In the genomic region with DNA sequence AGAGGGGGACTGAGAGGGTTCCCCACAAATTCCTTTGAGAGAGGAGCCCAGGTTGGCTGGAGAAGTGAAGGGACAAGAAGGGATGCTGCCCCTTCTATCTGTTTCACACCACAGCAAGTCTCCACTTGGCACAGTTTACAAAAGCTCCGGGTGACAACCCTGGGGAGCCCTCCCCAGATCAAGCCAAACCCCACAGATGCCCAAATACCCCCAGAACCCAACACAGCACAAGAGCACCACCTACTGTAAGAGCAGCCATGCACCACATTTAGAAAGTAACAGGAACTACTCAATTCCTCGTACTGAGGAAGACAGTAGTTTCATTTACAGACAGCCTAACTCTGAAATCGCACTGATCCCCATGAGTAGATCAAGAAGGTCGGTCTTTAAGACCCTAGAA, we compare ENCODE assay signal across 8 cellular contexts.
DNase-seq lines count a peak whose midpoint lies in the region; ATAC-seq and TF ChIP-seq lines count a peak whose summit lies in the region.

No MANE protein-coding gene starts in this region.

- H3K9me3 ChIP-seq in left lung (no peaks in the 10 kb centered on the region), gastroesophageal sphincter (no peaks in the 10 kb centered on the region)

- H3K4me3 Mint-ChIP-seq in type B pancreatic cell: no peak overlapping the region

- H3K4me1 Mint-ChIP-seq in type B pancreatic cell (ENCODE audit: unreplicated experiment): no peaks in the 10 kb centered on the region

- no peaks in the 10 kb centered on the region for H3K27me3 Mint-ChIP-seq in type B pancreatic cell

- H3K4me1 ChIP-seq in left lung (no peaks in the 10 kb centered on the region), gastroesophageal sphincter (no peaks in the 10 kb centered on the region)

- H3K36me3 ChIP-seq in left lung (peaks cover 0 to 12% of the 10 kb centered on the region in 2 donors), gastroesophageal sphincter (peaks cover 0 to 53% of the 10 kb centered on the region in 2 donors)

- H3K27me3 ChIP-seq in left lung: no peaks in the 10 kb centered on the region
- H3K27me3 ChIP-seq in gastroesophageal sphincter: no peaks in the 10 kb centered on the region

- H3K27ac ChIP-seq in left lung (no peak overlapping the region), gastroesophageal sphincter (no peak overlapping the region)

- 72 to 81% methylated on average over 3 to 4 of the region's 4 CpGs for WGBS in gastroesophageal sphincter (ENCODE audit: low coverage in 1 of 2), 2 donors

- peak; percentile 68 for ATAC-seq in left lung
- ATAC-seq in gastroesophageal sphincter: no peak
- no peak for ATAC-seq in HG02763 (IDR thresholded peaks at IDR 0.05; ENCODE audit: unreplicated experiment)

- H3K36me3 Mint-ChIP-seq in type B pancreatic cell: peaks cover 26% of the 10 kb centered on the region

- DNase-seq in KG1 (lab: John Stamatoyannopoulos, UW): peak; percentile 6
- DNase-seq in activated CD4-positive, alpha-beta T cell treated with anti-CD3 and anti-CD28 coated beads, Interleukin-2, amount 50 U/mL, for 4 hours: peak; percentile 40 to 41
- DNase-seq in left lung: no peak
- no peak for DNase-seq in type B pancreatic cell (ENCODE audit: extremely low spot score, unreplicated experiment)
- DNase-seq in ecto neural progenitor cell (ENCODE audit: low spot score): no peak

- TF ChIP-seq CTCF in GM12874 (IDR thresholded peaks at IDR 0.05; ENCODE audit: insufficient read depth, low read depth, low read length): peak; percentile 43; the same call in 1 of the 2 replicates
- no peak for TF ChIP-seq CTCF in left lung (IDR thresholded peaks at IDR 0.05)
- TF ChIP-seq CTCF in type B pancreatic cell (conservative IDR thresholded peaks at IDR 0.05): no peak
- no peak for TF ChIP-seq CTCF in gastroesophageal sphincter (IDR thresholded peaks at IDR 0.05)

- H3K4me3 ChIP-seq in left lung (no peak overlapping the region), gastroesophageal sphincter (no peak overlapping the region)

- no peak overlapping the region for H3K27ac Mint-ChIP-seq in type B pancreatic cell

- no peaks in the 10 kb centered on the region for H3K9me3 Mint-ChIP-seq in type B pancreatic cell

- intact Hi-C loops in left lung (cut with DNase I): no loop called here

- TF ChIP-seq POLR2A in gastroesophageal sphincter (IDR thresholded peaks at IDR 0.05): no peak

- TF ChIP-seq EP300 in gastroesophageal sphincter (IDR thresholded peaks at IDR 0.05): no peak

Comparison
In these comparisons a context has a peak if more than half of its experiments do, and no peak if none do; other contexts are left out.
1. DNase-seq: peak in KG1 (single experiment) and activated CD4-positive, alpha-beta T cell treated with anti-CD3 and anti-CD28 coated beads, Interleukin-2, amount 50 U/mL, for 4 hours (2 of 2); none in left lung (0 of 2), type B pancreatic cell (single experiment) and ecto neural progenitor cell (single experiment).